8 cellular contexts compared by ENCODE assay signal in genomic region chr21:45874716-45875415, GRCh38.
DNase-seq lines count a peak whose midpoint lies in the region; ATAC-seq, FAIRE-seq and TF ChIP-seq lines count a peak whose summit lies in the region.

No MANE protein-coding gene starts in this region.

- H3K27ac ChIP-seq in colonic mucosa (peak overlapping the region; percentile 17), small intestine (ENCODE audit: low read depth in 1 of 2, low read length in 1 of 2) (peak overlapping the region in 1 of 2 donors; percentile 65)

- H3K27me3 Mint-ChIP-seq in mesothelial cell of epicardium (ENCODE audit: low read depth) (peaks cover 20% of the 10 kb centered on the region), endothelial cell (ENCODE audit: unreplicated experiment) (peaks cover 2% of the 10 kb centered on the region)

- ATAC-seq in HG03378 (IDR thresholded peaks at IDR 0.05; ENCODE audit: unreplicated experiment) = no peak

- DNase-seq in AG08396 (ENCODE audit: low spot score) = peak; percentile 96
- peak; percentile 75 for DNase-seq in HS-5 (ENCODE audit: low read depth)
- peak; percentile 50 for DNase-seq in colonic mucosa
- no peak for DNase-seq in mesothelial cell of epicardium (ENCODE audit: low spot score in 2 of 2, unreplicated experiment in 2 of 2)
- DNase-seq in putamen (ENCODE audit: low spot score) = no peak
- no peak for DNase-seq in endothelial cell (ENCODE audit: low spot score)
- no peak for DNase-seq in small intestine

- H3K27ac Mint-ChIP-seq in mesothelial cell of epicardium (peak overlapping the region; percentile 83), endothelial cell (ENCODE audit: unreplicated experiment) (no peak overlapping the region)

- H3K9ac ChIP-seq in colonic mucosa (ENCODE audit: low read depth in 2 of 2, low read length in 2 of 2) = no peak overlapping the region

- H3K4me1 Mint-ChIP-seq in mesothelial cell of epicardium (peaks cover 29% of the 10 kb centered on the region), endothelial cell (ENCODE audit: unreplicated experiment) (no peaks in the 10 kb centered on the region)

- H3K4me3 ChIP-seq in colonic mucosa (no peak overlapping the region), small intestine (ENCODE audit: low read depth in 1 of 2, low read length in 2 of 2) (no peak overlapping the region)

- H3K9me3 Mint-ChIP-seq in mesothelial cell of epicardium = no peaks in the 10 kb centered on the region
- H3K9me3 Mint-ChIP-seq in endothelial cell (ENCODE audit: unreplicated experiment) = no peaks in the 10 kb centered on the region

- TF ChIP-seq CTCF in colonic mucosa (IDR thresholded peaks at IDR 0.05) = no peak
- TF ChIP-seq CTCF in mesothelial cell of epicardium (IDR thresholded peaks at IDR 0.05; ENCODE audit: unreplicated experiment) = no peak
- no peak for TF ChIP-seq CTCF in endothelial cell (IDR thresholded peaks at IDR 0.05; ENCODE audit: unreplicated experiment)

- H3K36me3 ChIP-seq in colonic mucosa (no peaks in the 10 kb centered on the region), small intestine (ENCODE audit: control insufficient read depth in 2 of 2, insufficient read depth in 2 of 2, low read length in 2 of 2) (no peaks in the 10 kb centered on the region)

- no peaks in the 10 kb centered on the region for H3K36me3 Mint-ChIP-seq in mesothelial cell of epicardium
- no peaks in the 10 kb centered on the region for H3K36me3 Mint-ChIP-seq in endothelial cell (ENCODE audit: low read depth, unreplicated experiment)

- intact Hi-C loops in colonic mucosa (cut with DNase I) = no loop called here

- peak overlapping the region; percentile 17 for H3K4me3 Mint-ChIP-seq in mesothelial cell of epicardium
- no peak overlapping the region for H3K4me3 Mint-ChIP-seq in endothelial cell (ENCODE audit: unreplicated experiment)

- FAIRE-seq in small intestine (lab: Jason Lieb, UNC) = no peak

- H3K27me3 ChIP-seq in colonic mucosa (no peaks in the 10 kb centered on the region), small intestine (ENCODE audit: control insufficient read depth in 2 of 2, insufficient read depth in 2 of 2, low read length in 2 of 2) (no peaks in the 10 kb centered on the region)

- no peaks in the 10 kb centered on the region for H3K9me3 ChIP-seq in colonic mucosa
- no peaks in the 10 kb centered on the region for H3K9me3 ChIP-seq in small intestine (ENCODE audit: control insufficient read depth, low read depth)

- no peaks in the 10 kb centered on the region for H3K4me1 ChIP-seq in colonic mucosa
- H3K4me1 ChIP-seq in small intestine (ENCODE audit: control insufficient read depth in 2 of 2, insufficient read depth in 1 of 2, low read depth in 1 of 2, low read length in 1 of 2) = no peaks in the 10 kb centered on the region

- WGBS in small intestine, 3 donors = 64 to 73% (median 69%) methylated on average over 30 to 33 of the region's 33 CpGs

Comparison
In these comparisons a context has a peak if more than half of its experiments do, and no peak if none do; other contexts are left out.
1. DNase-seq: peak in AG08396 (single experiment), HS-5 (single experiment) and colonic mucosa (single experiment); none in mesothelial cell of epicardium (0 of 2), putamen (single experiment), endothelial cell (single experiment) and small intestine (single experiment).